ENCODE assay signal across 17 cellular contexts in genomic region chr1:103275725-103276124, GRCh38.
"Had no signal": no experiment of that assay in that cellular context is flagged by ENCODE, and none has a peak within 500 bp of the region (broad histone marks: within the 10 kb centered on the region; RNA-seq: fewer than 3 reads in every experiment).

No MANE protein-coding gene starts in this region.

- H3K4me3 ChIP-seq: mucosa of descending colon, thyroid gland had no signal

- DNase-seq: activated B cell treated with CpG ODN at 0.5 μM for 24 hours; activated CD4-positive, alpha-beta T cell treated with anti-CD3 and anti-CD28 coated beads, Interleukin-2, amount 10 ng/mL, durations not matched to agents 24 days and 14 days; activated CD8-positive, alpha-beta memory T cell treated with anti-CD3 and anti-CD28 coated beads, Interleukin-2, amount 50 U/mL, for 48 hours; activated gamma-delta T cell treated with Interleukin-2 at 50 U/mL for 16 hours; activated naive CD8-positive, alpha-beta T cell treated with anti-CD3 and anti-CD28 coated beads for 36 hours; activated T-cell treated with anti-CD3 and anti-CD28 coated beads, Interleukin-2, amount 50 U/mL, for 72 hours; anterior cingulate cortex; brain microvascular endothelial cell; cortex of kidney; effector CD8-positive, alpha-beta T cell; left colon; mucosa of descending colon; naive thymus-derived CD8-positive, alpha-beta T cell; stimulated activated CD4-positive, alpha-beta T cell treated with anti-CD3 and anti-CD28 coated beads, Interleukin-2, amount 100 ng/mL, for 48 hours; thyroid gland had no signal

- H3K36me3 Mint-ChIP-seq: activated naive CD8-positive, alpha-beta T cell treated with anti-CD3 and anti-CD28 coated beads for 36 hours; naive thymus-derived CD8-positive, alpha-beta T cell; stimulated activated memory B cell treated with anti-CD40 and anti-IgM and Interleukin-4, amounts not matched to agents 10 μg/mL and 1 μg/mL and 100 μg/mL, for 72 hours had no signal

- H3K36me3 ChIP-seq: brain microvascular endothelial cell, thyroid gland had no signal

- H3K9me3 ChIP-seq: mucosa of descending colon, thyroid gland had no signal

- H3K4me1 Mint-ChIP-seq: activated B cell treated with CpG ODN at 0.5 μM for 24 hours; activated CD4-positive, alpha-beta T cell treated with anti-CD3 and anti-CD28 coated beads, Interleukin-2, amount 10 ng/mL, durations not matched to agents 24 days and 14 days; activated naive CD8-positive, alpha-beta T cell treated with anti-CD3 and anti-CD28 coated beads for 36 hours; central memory CD8-positive, alpha-beta T cell; naive thymus-derived CD8-positive, alpha-beta T cell; stimulated activated memory B cell treated with anti-CD40 and anti-IgM and Interleukin-4, amounts not matched to agents 10 μg/mL and 1 μg/mL and 100 μg/mL, for 72 hours had no signal

- H3K4me3 Mint-ChIP-seq: activated B cell treated with CpG ODN at 0.5 μM for 24 hours; activated CD4-positive, alpha-beta T cell treated with anti-CD3 and anti-CD28 coated beads, Interleukin-2, amount 10 ng/mL, durations not matched to agents 24 days and 14 days; activated naive CD8-positive, alpha-beta T cell treated with anti-CD3 and anti-CD28 coated beads for 36 hours; activated T-cell treated with anti-CD3 and anti-CD28 coated beads, Interleukin-2, amount 50 U/mL, for 72 hours; central memory CD8-positive, alpha-beta T cell; naive thymus-derived CD8-positive, alpha-beta T cell; stimulated activated memory B cell treated with anti-CD40 and anti-IgM and Interleukin-4, amounts not matched to agents 10 μg/mL and 1 μg/mL and 100 μg/mL, for 72 hours had no signal

- H3K27ac ChIP-seq: brain microvascular endothelial cell, thyroid gland had no signal

- H3K27ac Mint-ChIP-seq: activated B cell treated with CpG ODN at 0.5 μM for 24 hours; activated CD4-positive, alpha-beta T cell treated with anti-CD3 and anti-CD28 coated beads, Interleukin-2, amount 10 ng/mL, durations not matched to agents 24 days and 14 days; activated naive CD8-positive, alpha-beta T cell treated with anti-CD3 and anti-CD28 coated beads for 36 hours; activated T-cell treated with anti-CD3 and anti-CD28 coated beads, Interleukin-2, amount 50 U/mL, for 72 hours; naive thymus-derived CD8-positive, alpha-beta T cell; stimulated activated memory B cell treated with anti-CD40 and anti-IgM and Interleukin-4, amounts not matched to agents 10 μg/mL and 1 μg/mL and 100 μg/mL, for 72 hours had no signal

- H3K27me3 ChIP-seq: brain microvascular endothelial cell, thyroid gland had no signal

- H3K4me1 ChIP-seq: thyroid gland had no signal

- H3K9me3 Mint-ChIP-seq: activated naive CD8-positive, alpha-beta T cell treated with anti-CD3 and anti-CD28 coated beads for 36 hours had no signal

- ATAC-seq: activated T-cell treated with anti-CD3 and anti-CD28 coated beads, Interleukin-2, amount 50 U/mL, for 72 hours; left colon; mucosa of descending colon; naive thymus-derived CD8-positive, alpha-beta T cell; stimulated activated memory B cell treated with anti-CD40 and anti-IgM and Interleukin-4, amounts not matched to agents 10 μg/mL and 1 μg/mL and 100 μg/mL, for 72 hours had no signal

- H3K27me3 Mint-ChIP-seq: activated B cell treated with CpG ODN at 0.5 μM for 24 hours; activated CD4-positive, alpha-beta T cell treated with anti-CD3 and anti-CD28 coated beads, Interleukin-2, amount 10 ng/mL, durations not matched to agents 24 days and 14 days; activated naive CD8-positive, alpha-beta T cell treated with anti-CD3 and anti-CD28 coated beads for 36 hours; central memory CD8-positive, alpha-beta T cell; naive thymus-derived CD8-positive, alpha-beta T cell; stimulated activated memory B cell treated with anti-CD40 and anti-IgM and Interleukin-4, amounts not matched to agents 10 μg/mL and 1 μg/mL and 100 μg/mL, for 72 hours had no signal
